Comparison of ENCODE assay signal across 8 cellular contexts in genomic region chr5:175951339-175951969, GRCh38. TPM values are rescaled to one million over a fixed set of nuclear protein-coding genes. Genes with fewer than 3 reads are reported as not detected.
DNase-seq lines count a peak whose midpoint lies in the region; ATAC-seq, FAIRE-seq and TF ChIP-seq lines count a peak whose summit lies in the region.
"Not testable (repeated sequence)": the region's sequence is repeated elsewhere in the genome, so short reads cannot be mapped to it uniquely, and the experiment has no call there.

No MANE protein-coding gene starts in this region.

- not testable (repeated sequence) for H3K9ac ChIP-seq in DND-41 (ENCODE audit: low read depth, low read length); keratinocyte (ENCODE audit: control insufficient read depth, extremely low read depth, insufficient read depth, low read length)

- H3K36me3 ChIP-seq in DND-41 (ENCODE audit: insufficient read depth, low read length); WERI-Rb-1; keratinocyte (ENCODE audit: control insufficient read depth in 2 of 2, extremely low read depth in 1 of 2, insufficient read depth in 2 of 2, low read length in 2 of 2); psoas muscle (ENCODE audit: insufficient read depth in 1 of 2, low read depth in 1 of 2): not testable (repeated sequence)

- H3K4me1 Mint-ChIP-seq in central memory CD8-positive, alpha-beta T cell: not testable (repeated sequence)

- not testable (repeated sequence) for H3K4me1 ChIP-seq in DND-41 (ENCODE audit: insufficient read depth, low read length); keratinocyte (ENCODE audit: control insufficient read depth, extremely low read depth, insufficient read depth, low read length); psoas muscle

- dilution Hi-C loops in keratinocyte (cut with MboI; ENCODE audit: extremely low pct_ligation_motif_present, low sequenced_read_pairs): not testable (repeated sequence)

- not testable (repeated sequence) for H3K4me3 ChIP-seq in DND-41 (ENCODE audit: low read depth in 1 of 2, low read length in 2 of 2); WERI-Rb-1 (ENCODE audit: low read depth, low read length); keratinocyte (ENCODE audit: control insufficient read depth in 2 of 3, extremely low read depth in 1 of 3, insufficient read depth in 2 of 3, low read depth in 1 of 3, low read length in 3 of 3); psoas muscle

- peak; percentile 93 for ATAC-seq in DND-41 (ENCODE audit: insufficient read depth, low read depth)
- ATAC-seq in GM19467 (IDR thresholded peaks at IDR 0.05; ENCODE audit: unreplicated experiment): peak; percentile 47
- peak; percentile 72 for ATAC-seq in HG02642 (IDR thresholded peaks at IDR 0.05; ENCODE audit: poor library complexity, unreplicated experiment)
- ATAC-seq in HG03342 (IDR thresholded peaks at IDR 0.05; ENCODE audit: unreplicated experiment): peak; percentile 81
- peak; percentile 81 for ATAC-seq in central memory CD8-positive, alpha-beta T cell (replicated peaks; ENCODE audit: extremely low read depth, poor library complexity, severe bottlenecking)
- ATAC-seq in psoas muscle: peak; percentile 84 to 93 (median 88)

- not testable (repeated sequence) for H3K27me3 ChIP-seq in DND-41 (ENCODE audit: insufficient read depth, low read length, poor library complexity); WERI-Rb-1 (ENCODE audit: insufficient read depth, low read depth, severe bottlenecking); keratinocyte (ENCODE audit: control insufficient read depth, extremely low read depth, insufficient read depth, low read length); psoas muscle (ENCODE audit: insufficient read depth in 3 of 3, low read length in 2 of 3)

- not testable (repeated sequence) for H3K4me2 ChIP-seq in DND-41 (ENCODE audit: insufficient read depth, low read length); keratinocyte (ENCODE audit: control insufficient read depth, extremely low read depth, insufficient read depth, low read depth, low read length)

- H3K79me2 ChIP-seq in DND-41 (ENCODE audit: insufficient read depth, low read length); keratinocyte (ENCODE audit: control insufficient read depth, insufficient read depth, low read length): not testable (repeated sequence)

- peak; percentile 63 for FAIRE-seq in keratinocyte (lab: Jason Lieb, UNC)

- not testable (repeated sequence) for H3K27ac ChIP-seq in DND-41 (ENCODE audit: low read length); WERI-Rb-1; keratinocyte (ENCODE audit: control insufficient read depth, insufficient read depth, low read length); psoas muscle

- not testable (repeated sequence) for H3K27ac Mint-ChIP-seq in central memory CD8-positive, alpha-beta T cell (ENCODE audit: low read depth)

- DNase-seq in DND-41; central memory CD8-positive, alpha-beta T cell (ENCODE audit: low spot score in 2 of 2); keratinocyte (ENCODE audit: low read depth, low spot score); psoas muscle: not testable (repeated sequence)
- peak; percentile 21 for DNase-seq in WERI-Rb-1

- not testable (repeated sequence) for TF ChIP-seq CTCF in DND-41 (IDR thresholded peaks at IDR 0.05; ENCODE audit: borderline replicate concordance, extremely low read depth, low read length, poor library complexity, severe bottlenecking); WERI-Rb-1 (IDR thresholded peaks at IDR 0.05; ENCODE audit: low read depth, low read length); keratinocyte (optimal IDR thresholded peaks at IDR 0.05 in 1 of 3, IDR thresholded peaks at IDR 0.05 in 1 of 3, conservative IDR thresholded peaks at IDR 0.05 in 1 of 3; ENCODE audit: extremely low read depth in 1 of 3, insufficient read depth in 2 of 3, low read length in 3 of 3); psoas muscle (IDR thresholded peaks at IDR 0.05)

- H3K36me3 Mint-ChIP-seq in central memory CD8-positive, alpha-beta T cell (ENCODE audit: insufficient read depth): not testable (repeated sequence)

- not testable (repeated sequence) for H3K9me3 ChIP-seq in DND-41 (ENCODE audit: insufficient read depth, low read length, severe bottlenecking); WERI-Rb-1 (ENCODE audit: severe bottlenecking); keratinocyte (ENCODE audit: control insufficient read depth, low read depth, low read length); psoas muscle

- H3K27me3 Mint-ChIP-seq in central memory CD8-positive, alpha-beta T cell: not testable (repeated sequence)

- 90 to 100% methylated on average over 2 to 3 of the region's 12 CpGs; no CpG with 5 or more reads in 1 of the 3 donors for WGBS in psoas muscle, 3 donors

- not testable (repeated sequence) for H3K4me3 Mint-ChIP-seq in central memory CD8-positive, alpha-beta T cell

- not testable (repeated sequence) for H3K9me1 ChIP-seq in keratinocyte (ENCODE audit: control insufficient read depth, extremely low read depth, insufficient read depth, low read length)

- not testable (repeated sequence) for H3K9me3 Mint-ChIP-seq in central memory CD8-positive, alpha-beta T cell

- not testable (repeated sequence) for H4K20me1 ChIP-seq in DND-41 (ENCODE audit: insufficient read depth, low read length); keratinocyte (ENCODE audit: control insufficient read depth, extremely low read depth, insufficient read depth, low read length)

- intact Hi-C loops in psoas muscle (cut with DNase I): not testable (repeated sequence)

- not testable (repeated sequence) for H2AFZ ChIP-seq in DND-41 (ENCODE audit: low read depth, low read length); keratinocyte (ENCODE audit: control insufficient read depth, low read length)

RNA-seq across cellular contexts. Expression of gene THOC3, which starts 16.7 kb away (rescaled TPM):
- polyA plus RNA-seq in keratinocyte (167 to 194 TPM (median 189 TPM) in 3 replicates), psoas muscle (10 to 100 TPM in 2 of 3 donors, 1 to 10 TPM in 1; 7.5 to 15.0 (median 12.2) TPM)
- 30.9 TPM for polyA plus RNA-seq in keratinocyte (2011; ENCODE audit: low read depth)
- 197 and 232 TPM in 2 replicates for polyA plus RNA-seq in keratinocyte (2011; cell fraction: cytosol; rRNA removed)
- polyA plus RNA-seq in keratinocyte (2011; cell fraction: nucleus; rRNA removed): 107 and 140 TPM in 2 replicates
- 67.7 and 85.5 TPM in 2 replicates for polyA plus RNA-seq in keratinocyte (2012; ENCODE audit: low replicate concordance)
- 55.7 to 240 TPM (median 139 TPM) in 3 replicates for polyA minus RNA-seq in keratinocyte
- polyA minus RNA-seq in keratinocyte (2011; cell fraction: cytosol; rRNA and poly(A)+ RNA removed): 75.2 TPM
- 31.5 and 73.3 TPM in 2 replicates for polyA minus RNA-seq in keratinocyte (2011; cell fraction: nucleus; rRNA and poly(A)+ RNA removed)
- 10 to 100 TPM in 2 of 4 donors, 1 to 10 TPM in 2; 5.9 to 11.2 (median 10.1) TPM for total RNA-seq in psoas muscle
